ENCODE assay signal across 1 cellular context in genomic region chr18:14188751-14189406, GRCh38. TPM values are rescaled to one million over a fixed set of nuclear protein-coding genes. Genes with fewer than 3 reads are reported as not detected.
"Had no signal": no experiment of that assay in that cellular context is flagged by ENCODE, and none has a peak within 500 bp of the region (broad histone marks: within the 10 kb centered on the region; RNA-seq: fewer than 3 reads in every experiment).

No MANE protein-coding gene starts in this region.

RNA-seq across cellular contexts. Expression of gene ZNF519, which starts 56.6 kb away (rescaled TPM):
- total RNA-seq: ascending aorta had no signal
